Comparison of ENCODE assay signal across 8 cellular contexts in the genomic region with DNA sequence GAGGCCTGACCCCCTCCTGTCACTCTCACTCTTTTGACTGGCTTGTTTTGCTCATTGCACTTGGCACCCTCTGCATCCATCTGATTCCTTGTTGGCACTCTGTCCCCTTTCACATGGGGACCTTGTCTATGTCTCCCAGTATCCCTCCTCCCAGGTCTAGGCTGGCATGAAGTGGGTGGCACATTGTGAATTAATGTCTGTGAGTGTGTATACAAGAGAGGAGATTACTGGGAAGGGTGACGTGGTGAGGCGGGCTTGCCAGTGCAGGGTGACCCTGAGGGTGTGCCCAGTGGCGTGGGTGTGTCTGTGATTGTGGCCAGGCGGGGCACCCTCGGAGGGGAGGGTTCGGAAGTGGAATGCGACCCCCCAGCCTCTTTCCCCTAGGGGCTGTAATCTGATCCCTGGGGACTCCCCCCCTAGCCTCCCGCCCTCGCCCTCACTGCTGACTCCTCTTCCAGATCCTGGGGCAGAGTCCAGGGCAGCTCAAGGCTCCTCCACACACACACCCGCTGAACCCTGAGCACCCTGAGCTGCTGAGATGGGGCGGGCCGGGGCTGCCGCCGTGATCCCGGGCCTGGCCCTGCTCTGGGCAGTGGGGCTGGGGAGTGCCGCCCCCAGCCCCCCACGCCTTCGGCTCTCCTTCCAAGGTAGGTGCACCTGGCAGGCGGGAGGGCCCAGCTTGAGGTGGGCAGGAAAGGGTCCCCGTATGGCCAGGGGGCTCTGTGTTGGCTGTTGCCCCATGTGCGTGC. TPM values are rescaled to one million over a fixed set of nuclear protein-coding genes. Genes with fewer than 3 reads are reported as not detected.
DNase-seq lines count a peak whose midpoint lies in the region; ATAC-seq and TF ChIP-seq lines count a peak whose summit lies in the region.

A gene (plus strand): TSS at position 445 of the 749 bp plus-strand sequence. CDS start 94 bp downstream, at position 539.

- no peak within 1 kb of the TSS for H2AFZ ChIP-seq in PC-9

- H4K20me1 ChIP-seq in PC-9 (ENCODE audit: insufficient read depth): no peaks in the 10 kb centered on the region

- BruUV-seq in PC-9 (replicated peaks; lab: Mats Ljungman, UMichigan): no TSS peak

- peaks cover 46% of the 10 kb centered on the region for H3F3A ChIP-seq in PC-9 (ENCODE audit: insufficient read depth, low read depth)

- ATAC-seq in GM18519 (IDR thresholded peaks at IDR 0.05; ENCODE audit: low FRiP score, unreplicated experiment) (no peak), HG03135 (IDR thresholded peaks at IDR 0.05; ENCODE audit: unreplicated experiment) (no peak)

- H3K9me3 ChIP-seq in PC-9 (ENCODE audit: insufficient read depth, low read depth): no peaks in the 10 kb centered on the region
- H3K9me3 ChIP-seq in ovary: no peaks in the 10 kb centered on the region

- peak; percentile 58 for DNase-seq in AG20443 (ENCODE audit: low spot score)
- DNase-seq in PC-9: peak; percentile 86 to 98
- peak; percentile 73 to 90 for DNase-seq in foreskin fibroblast
- peak; percentile 62 to 76 (median 74) for DNase-seq in ovary
- DNase-seq in SHP77 treated with DMSO at 0.1 percent for 48 hours (lab: John Stamatoyannopoulos, UW): no peak
- no peak for DNase-seq in NCI-H1105 treated with DMSO at 0.1 percent for 48 hours (lab: John Stamatoyannopoulos, UW)

- 6 to 18% (median 16%) methylated on average over 16 to 21 of the region's 21 CpGs for WGBS in ovary, 3 donors

- POLR2A ChIA-PET in PC-9 (lab: Charles Lee; ENCODE audit: unreplicated experiment): interaction anchor here (0.5 to 0.6 kb wide), 6 partner anchors 31 to 729 kb away, joined by 3 to 12 read pairs (median 4); no protein-coding TSS in a partner anchor

- H3K4me1 ChIP-seq in PC-9 (replicated peaks; ENCODE audit: insufficient read depth) (peaks cover 75% of the 10 kb centered on the region), ovary (ENCODE audit: insufficient read depth) (peaks cover 44% of the 10 kb centered on the region)

- H3K27ac ChIP-seq in PC-9: peak within 1 kb of the TSS; percentile 60
- peak within 1 kb of the TSS; percentile 83 to 99 for H3K27ac ChIP-seq in ovary

- intact Hi-C loops in PC-9 (cut with micrococcal nuclease; ENCODE audit: unreplicated experiment): loop anchor here (1.0 to 5.0 kb wide), 3 partner anchors 9 to 68 kb away; no protein-coding TSS in a partner anchor
- intact Hi-C loops in ovary (cut with DNase I): loop anchor here in 1 of 4 donors (10.0 kb wide), 1 partner anchor 56 kb away; a partner anchor contains a TSS

- H3K79me2 ChIP-seq in PC-9 (ENCODE audit: low read depth): peaks cover 15% of the 10 kb centered on the region

- peak within 1 kb of the TSS; percentile 92 for H3K4me2 ChIP-seq in PC-9

- CTCF ChIA-PET in PC-9 (lab: Charles Lee): interaction anchor here (0.6 to 0.7 kb wide), 3 partner anchors 48 to 1021 kb away, joined by 3 to 8 read pairs (median 6); no protein-coding TSS in a partner anchor

- H3K27me3 ChIP-seq in PC-9 (ENCODE audit: insufficient read depth, low read depth): no peaks in the 10 kb centered on the region
- H3K27me3 ChIP-seq in ovary: no peaks in the 10 kb centered on the region

- no peaks in the 10 kb centered on the region for H3K9me2 ChIP-seq in PC-9 (ENCODE audit: insufficient read depth)

- H3K4me3 ChIP-seq in PC-9 (peak within 1 kb of the TSS; percentile 56; the same call in 1 of the 2 replicates), foreskin fibroblast (ENCODE audit: low read depth in 1 of 2, low read length in 2 of 2) (peak within 1 kb of the TSS; percentile 47 to 72), ovary (peak within 1 kb of the TSS; percentile 42)

- TF ChIP-seq CTCF in PC-9 (conservative IDR thresholded peaks at IDR 0.05): no peak
- TF ChIP-seq CTCF in foreskin fibroblast (IDR thresholded peaks at IDR 0.05; ENCODE audit: low read depth, low read length): no peak
- no peak for TF ChIP-seq CTCF in ovary (IDR thresholded peaks at IDR 0.05)

- H3K36me3 ChIP-seq in PC-9 (ENCODE audit: low read depth) (no peaks in the 10 kb centered on the region), ovary (no peaks in the 10 kb centered on the region)

- TF ChIP-seq POLR2A in ovary (IDR thresholded peaks at IDR 0.05): no peak

- no peak for TF ChIP-seq EP300 in ovary (IDR thresholded peaks at IDR 0.05)

RNA-seq across cellular contexts. Expression of the gene that starts here (rescaled TPM):
- 52.4 and 92.6 TPM in 2 replicates for total RNA-seq in PC-9 (2021)
- total RNA-seq in ovary: 100 to 1,000 TPM in 1 of 7 donors, 10 to 100 TPM in 6; 18.4 to 224 (median 51.9) TPM
- polyA plus RNA-seq in ovary: 10 to 100 TPM in 1 of 2 donors, 1 to 10 TPM in 1; 5.0 to 30.9 TPM

Comparison
In these comparisons a context has a peak if more than half of its experiments do, and no peak if none do; other contexts are left out.
1. DNase-seq: peak in AG20443 (single experiment), PC-9 (2 of 2), foreskin fibroblast (2 of 2) and ovary (5 of 5); none in SHP77 treated with DMSO at 0.1 percent for 48 hours (single experiment) and NCI-H1105 treated with DMSO at 0.1 percent for 48 hours (single experiment).
2. Peak in every context shown above with its lines, with median percentiles within 50 percentile points of each other: H3K4me3 ChIP-seq.